In genomic region chr16:6852643-6853042, GRCh38 we compare ENCODE assay signal across 37 cellular contexts.
"Had no signal": no experiment of that assay in that cellular context is flagged by ENCODE, and none has a peak within 500 bp of the region (broad histone marks: within the 10 kb centered on the region; RNA-seq: fewer than 3 reads in every experiment).

No MANE protein-coding gene starts in this region.

- H3K4me1 Mint-ChIP-seq: activated CD4-positive, alpha-beta memory T cell treated with anti-CD3 and anti-CD28 coated beads, Interleukin-2, amount 10 ng/mL, durations not matched to agents 7 days and 5 days; activated CD8-positive, alpha-beta memory T cell treated with anti-CD3 and anti-CD28 coated beads, Interleukin-2, amount 10 ng/mL, durations not matched to agents 7 days and 5 days; activated naive CD8-positive, alpha-beta T cell treated with anti-CD3 and anti-CD28 coated beads for 36 hours; activated T-helper 17 cell treated with anti-CD3 and anti-CD28 coated beads, Interleukin-2, amount 50 U/mL, for 72 hours; T-cell had no signal

- H3K4me3 Mint-ChIP-seq: activated CD4-positive, alpha-beta memory T cell treated with anti-CD3 and anti-CD28 coated beads, Interleukin-2, amount 10 ng/mL, durations not matched to agents 7 days and 5 days; activated CD8-positive, alpha-beta memory T cell treated with anti-CD3 and anti-CD28 coated beads, Interleukin-2, amount 10 ng/mL, durations not matched to agents 7 days and 5 days; activated naive CD8-positive, alpha-beta T cell treated with anti-CD3 and anti-CD28 coated beads for 36 hours; activated T-cell treated with anti-CD3 and anti-CD28 coated beads, Interleukin-2, amount 50 U/mL, for 72 hours; activated T-helper 17 cell treated with anti-CD3 and anti-CD28 coated beads, Interleukin-2, amount 50 U/mL, for 72 hours; T-cell had no signal

- H3K9me3 ChIP-seq: Peyer's patch had no signal

- H3K27me3 ChIP-seq: Peyer's patch had no signal

- H3K36me3 ChIP-seq: Peyer's patch had no signal

- DNase-seq: activated CD4-positive, alpha-beta memory T cell treated with anti-CD3 and anti-CD28 coated beads, Interleukin-2, amount 10 ng/mL, durations not matched to agents 7 days and 5 days; activated CD4-positive, alpha-beta T cell treated with anti-CD3 and anti-CD28 coated beads for 1 hour; activated CD4-positive, alpha-beta T cell treated with anti-CD3 and anti-CD28 coated beads for 48 hours; activated CD4-positive, CD25-positive, alpha-beta regulatory T cell; activated CD8-positive, alpha-beta memory T cell treated with anti-CD3 and anti-CD28 coated beads for 24 hours; activated CD8-positive, alpha-beta memory T cell treated with anti-CD3 and anti-CD28 coated beads, Interleukin-2, amount 10 ng/mL, durations not matched to agents 7 days and 5 days; activated effector memory CD4-positive, alpha-beta T cell treated with anti-CD3 and anti-CD28 coated beads, Interleukin-2, amount 50 U/mL, for 16 hours; activated naive CD4-positive, alpha-beta T cell; activated naive CD4-positive, alpha-beta T cell treated with anti-CD3 and anti-CD28 coated beads, Interleukin-2, amount 50 U/mL, for 16 hours; activated naive CD8-positive, alpha-beta T cell treated with anti-CD3 and anti-CD28 coated beads for 36 hours; activated T-cell treated with anti-CD3 and anti-CD28 coated beads, Interleukin-2, amount 50 U/mL, for 1 hour; activated T-cell treated with anti-CD3 and anti-CD28 coated beads, Interleukin-2, amount 50 U/mL, for 72 hours; amniotic stem cell; aorta; MM.1S; MV-4-11; NCI-H1092 treated with DMSO at 0.1 percent for 48 hours; NCI-H1417; NCI-H146; NCI-H1930; NCI-H2081 treated with DMSO at 0.1 percent for 48 hours; NCI-H2171; NCI-H226; NCI-H446 treated with DMSO at 0.1 percent for 48 hours; NCI-H69; NK-92 treated with Interleukin-12 subunit alpha and Interleukin-12 subunit beta, amount 100 ng/mL, for 24 hours; PC-3; Peyer's patch; RPMI8226; SHP77 treated with DMSO at 0.1 percent for 48 hours; T-cell; T-helper 2 cell; T-helper 9 cell had no signal

- H3K4me1 ChIP-seq: Peyer's patch had no signal

- H3K27ac Mint-ChIP-seq: activated CD4-positive, alpha-beta memory T cell treated with anti-CD3 and anti-CD28 coated beads, Interleukin-2, amount 10 ng/mL, durations not matched to agents 7 days and 5 days; activated CD8-positive, alpha-beta memory T cell treated with anti-CD3 and anti-CD28 coated beads, Interleukin-2, amount 10 ng/mL, durations not matched to agents 7 days and 5 days; activated naive CD8-positive, alpha-beta T cell treated with anti-CD3 and anti-CD28 coated beads for 36 hours; activated T-cell treated with anti-CD3 and anti-CD28 coated beads, Interleukin-2, amount 50 U/mL, for 72 hours; activated T-helper 17 cell treated with anti-CD3 and anti-CD28 coated beads, Interleukin-2, amount 50 U/mL, for 72 hours; T-cell had no signal

- H3K27me3 Mint-ChIP-seq: activated CD4-positive, alpha-beta memory T cell treated with anti-CD3 and anti-CD28 coated beads, Interleukin-2, amount 10 ng/mL, durations not matched to agents 7 days and 5 days; activated CD8-positive, alpha-beta memory T cell treated with anti-CD3 and anti-CD28 coated beads, Interleukin-2, amount 10 ng/mL, durations not matched to agents 7 days and 5 days; activated naive CD8-positive, alpha-beta T cell treated with anti-CD3 and anti-CD28 coated beads for 36 hours; activated T-helper 17 cell treated with anti-CD3 and anti-CD28 coated beads, Interleukin-2, amount 50 U/mL, for 72 hours; T-cell had no signal

- H3K27ac ChIP-seq: KMS-11, Peyer's patch, VCaP had no signal

- H3K4me3 ChIP-seq: Peyer's patch had no signal

- H3K36me3 Mint-ChIP-seq: activated CD8-positive, alpha-beta memory T cell treated with anti-CD3 and anti-CD28 coated beads, Interleukin-2, amount 10 ng/mL, durations not matched to agents 7 days and 5 days; activated naive CD8-positive, alpha-beta T cell treated with anti-CD3 and anti-CD28 coated beads for 36 hours; T-cell had no signal

- ATAC-seq: activated CD8-positive, alpha-beta memory T cell treated with anti-CD3 and anti-CD28 coated beads, Interleukin-2, amount 10 ng/mL, durations not matched to agents 7 days and 5 days; activated T-cell treated with anti-CD3 and anti-CD28 coated beads, Interleukin-2, amount 50 U/mL, for 72 hours; activated T-helper 17 cell treated with anti-CD3 and anti-CD28 coated beads, Interleukin-2, amount 50 U/mL, for 72 hours; PC-3; SK-N-SH treated with all-trans-retinoic acid at 6 μM for 48 hours; T-cell had no signal
